ENCODE assay signal across 8 cellular contexts in genomic region chr17:82332669-82333278, GRCh38. TPM values are rescaled to one million over a fixed set of nuclear protein-coding genes. Genes with fewer than 3 reads are reported as not detected.
A peak's percentile ranks its signal among the peaks of the same experiment; 100 is the strongest.
DNase-seq lines count a peak whose midpoint lies in the region; ATAC-seq lines count a peak whose summit lies in the region.

No MANE protein-coding gene starts in this region.

- H3K27ac Mint-ChIP-seq in T-helper 17 cell: no peak overlapping the region
- peak overlapping the region in 7 of 9 donors; percentile 48 to 86 (median 79) for H3K27ac Mint-ChIP-seq in naive thymus-derived CD4-positive, alpha-beta T cell

- no peaks in the 10 kb centered on the region for H3K9me3 Mint-ChIP-seq in naive thymus-derived CD4-positive, alpha-beta T cell

- H3K36me3 Mint-ChIP-seq in T-helper 17 cell (ENCODE audit: low read depth): peaks cover 2% of the 10 kb centered on the region
- H3K36me3 Mint-ChIP-seq in naive thymus-derived CD4-positive, alpha-beta T cell: no peaks in the 10 kb centered on the region

- ATAC-seq in T-helper 17 cell (peak; percentile 62), esophagus mucosa (peak; percentile 41), HG03280 (IDR thresholded peaks at IDR 0.05; ENCODE audit: unreplicated experiment) (no peak), GM19324 (IDR thresholded peaks at IDR 0.05; ENCODE audit: low FRiP score, unreplicated experiment) (no peak)
- ATAC-seq in naive thymus-derived CD4-positive, alpha-beta T cell: peak; percentile 78

- no peaks in the 10 kb centered on the region for H3K9me3 ChIP-seq in T-helper 17 cell (ENCODE audit: control insufficient read depth, low read length, poor library complexity, severe bottlenecking)
- no peaks in the 10 kb centered on the region for H3K9me3 ChIP-seq in naive thymus-derived CD4-positive, alpha-beta T cell (ENCODE audit: control insufficient read depth in 2 of 3, low read length in 3 of 3)

- no peaks in the 10 kb centered on the region for H3K27me3 Mint-ChIP-seq in T-helper 17 cell
- peaks cover 0 to 6% (median 0%) of the 10 kb centered on the region in 5 donors for H3K27me3 Mint-ChIP-seq in naive thymus-derived CD4-positive, alpha-beta T cell

- H3K4me3 ChIP-seq in naive thymus-derived CD4-positive, alpha-beta T cell (ENCODE audit: low read length): peak overlapping the region; percentile 60

- POLR2A ChIA-PET in naive thymus-derived CD4-positive, alpha-beta T cell (lab: Charles Lee): interaction anchor here (0.6 to 3.7 kb wide), 10 partner anchors 8 to 312 kb away, joined by 3 to 27 read pairs (median 3); partner anchors contain the start of gene CD7

- no peaks in the 10 kb centered on the region for H3K27me3 ChIP-seq in naive thymus-derived CD4-positive, alpha-beta T cell (ENCODE audit: control insufficient read depth in 2 of 2, insufficient read depth in 2 of 2, low read length in 2 of 2)

- H3K4me1 Mint-ChIP-seq in T-helper 17 cell: peaks cover 15% of the 10 kb centered on the region
- H3K4me1 Mint-ChIP-seq in naive thymus-derived CD4-positive, alpha-beta T cell: peaks cover 16 to 33% (median 24%) of the 10 kb centered on the region in 7 donors

- no peaks in the 10 kb centered on the region for H3K36me3 ChIP-seq in naive thymus-derived CD4-positive, alpha-beta T cell (ENCODE audit: control insufficient read depth in 2 of 3, insufficient read depth in 3 of 3, low read length in 3 of 3)

- peak overlapping the region; percentile 88 for H3K4me3 Mint-ChIP-seq in T-helper 17 cell
- peak overlapping the region; percentile 80 to 93 (median 90) for H3K4me3 Mint-ChIP-seq in naive thymus-derived CD4-positive, alpha-beta T cell

- peaks cover 15 to 17% of the 10 kb centered on the region in 2 donors for H3K4me1 ChIP-seq in naive thymus-derived CD4-positive, alpha-beta T cell (ENCODE audit: control insufficient read depth in 2 of 2, insufficient read depth in 2 of 2, low read length in 2 of 2)

- intact Hi-C loops in naive thymus-derived CD4-positive, alpha-beta T cell (cut with micrococcal nuclease): loop anchor here in 1 of 2 donors (2.0 kb wide), 1 partner anchor 16 kb away; the partner anchor contains the start of gene CD7

- peak overlapping the region; percentile 32 for H3K27ac ChIP-seq in naive thymus-derived CD4-positive, alpha-beta T cell (ENCODE audit: low read depth, low read length)

- CTCF ChIA-PET in naive thymus-derived CD4-positive, alpha-beta T cell (lab: Charles Lee): interaction anchor here (0.6 to 1.1 kb wide), 2 partner anchors 12 to 90 kb away, joined by 3 read pairs; no protein-coding TSS in a partner anchor

- DNase-seq in activated T-cell treated with anti-CD3 and anti-CD28 coated beads, Interleukin-2, amount 50 U/mL, for 1 hour: peak; percentile 51
- no peak for DNase-seq in activated T-cell treated with anti-CD3 and anti-CD28 coated beads for 4 hours
- DNase-seq in T-helper 17 cell: no peak
- peak in 2 of 9 donors; percentile 26 to 32 for DNase-seq in naive thymus-derived CD4-positive, alpha-beta T cell
- no peak for DNase-seq in NK-92 treated with Interleukin-12 subunit alpha and Interleukin-12 subunit beta, amount 100 ng/mL, for 24 hours (lab: John Stamatoyannopoulos, UW)

RNA-seq across cellular contexts. Expression of gene SECTM1, which starts 0.8 kb away (rescaled TPM):
- total RNA-seq in T-helper 17 cell (1 to 10 TPM; 4.4 to 6.0 TPM), esophagus mucosa (6.3 TPM)
- 10 to 100 TPM in 2 of 5 experiments, 1 to 10 TPM in 3; 2.3 to 32.4 (median 5.1) TPM for total RNA-seq in naive thymus-derived CD4-positive, alpha-beta T cell
- 1 to 10 TPM; 1.5 to 3.2 TPM for polyA plus RNA-seq in naive thymus-derived CD4-positive, alpha-beta T cell

RNA-seq across cellular contexts. Expression of gene CD7, which starts 15.4 kb away (rescaled TPM):
- total RNA-seq in T-helper 17 cell (100 to 1,000 TPM; 119 to 122 TPM), esophagus mucosa (0.80 TPM)
- 100 to 1,000 TPM in 3 of 5 experiments, 10 to 100 TPM in 2; 61.9 to 390 (median 165) TPM for total RNA-seq in naive thymus-derived CD4-positive, alpha-beta T cell
- polyA plus RNA-seq in naive thymus-derived CD4-positive, alpha-beta T cell: 100 to 1,000 TPM; 169 to 183 TPM

RNA-seq across cellular contexts. Expression of gene TEX19, which starts 26.3 kb away (rescaled TPM):
- total RNA-seq in T-helper 17 cell: not detected
- total RNA-seq in esophagus mucosa: not detected
- not detected for total RNA-seq in naive thymus-derived CD4-positive, alpha-beta T cell
- polyA plus RNA-seq in naive thymus-derived CD4-positive, alpha-beta T cell: not detected

RNA-seq across cellular contexts. Expression of gene UTS2R, which starts 38.8 kb away (rescaled TPM):
- total RNA-seq in T-helper 17 cell (not detected), esophagus mucosa (not detected)
- total RNA-seq in naive thymus-derived CD4-positive, alpha-beta T cell: not detected
- not detected for polyA plus RNA-seq in naive thymus-derived CD4-positive, alpha-beta T cell

RNA-seq across cellular contexts. Expression of gene CSNK1D, which starts 59.3 kb away (rescaled TPM):
- total RNA-seq in T-helper 17 cell (100 to 1,000 TPM; 218 to 273 TPM), esophagus mucosa (65.7 TPM)
- total RNA-seq in naive thymus-derived CD4-positive, alpha-beta T cell: 100 to 1,000 TPM; 144 to 249 (median 176) TPM
- polyA plus RNA-seq in naive thymus-derived CD4-positive, alpha-beta T cell: 10 to 100 TPM; 46.1 to 81.3 TPM

Comparison
In these comparisons a context has a peak if more than half of its experiments do, and no peak if none do; other contexts are left out.
1. ATAC-seq: peak in T-helper 17 cell (single experiment), esophagus mucosa (single experiment) and naive thymus-derived CD4-positive, alpha-beta T cell (single experiment); none in HG03280 (single experiment) and GM19324 (single experiment).
2. RNA of gene CD7, which starts 15.4 kb away (total RNA-seq): 61.9 to 390 TPM in naive thymus-derived CD4-positive, alpha-beta T cell and 119 to 122 TPM in T-helper 17 cell; 0.80 TPM in esophagus mucosa (single experiment); every median in the first group is over 10 times any median in the second.